ENCODE assay signal across 2 cellular contexts in the genomic region with DNA sequence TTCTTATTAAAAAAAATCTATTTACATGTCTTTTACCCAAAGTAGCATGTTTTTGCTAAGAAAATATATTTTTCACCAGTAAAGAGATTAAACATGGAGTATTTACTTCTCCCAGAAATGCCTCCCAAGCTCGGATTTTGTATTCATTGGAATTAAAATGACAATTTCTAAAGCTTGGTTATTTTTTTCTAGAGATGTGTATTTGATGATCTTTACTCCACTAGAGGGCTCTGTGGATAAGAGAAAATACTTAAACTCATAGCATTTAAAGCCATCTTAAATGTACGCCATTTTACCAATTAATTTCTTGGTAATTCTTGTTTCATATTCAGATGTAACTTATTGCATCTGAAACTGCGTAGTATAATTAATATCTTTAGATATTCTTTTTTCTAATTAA.
TF ChIP-seq lines count a peak whose summit lies in the region.

No MANE protein-coding gene starts in this region.

TF ChIP-seq in SK-N-SH, 30 proteins besides CTCF, POLR2A, EP300 and RAD21 (continued from another document):
- no peak for TF ChIP-seq ZBTB33 (IDR thresholded peaks at IDR 0.05; ENCODE audit: borderline replicate concordance, low read depth)
- TF ChIP-seq, protein P1, sequence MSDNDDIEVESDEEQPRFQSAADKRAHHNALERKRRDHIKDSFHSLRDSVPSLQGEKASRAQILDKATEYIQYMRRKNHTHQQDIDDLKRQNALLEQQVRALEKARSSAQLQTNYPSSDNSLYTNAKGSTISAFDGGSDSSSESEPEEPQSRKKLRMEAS (IDR thresholded peaks at IDR 0.05; ENCODE audit: low read depth) = no peak

TF ChIP-seq in SK-N-SH treated with all-trans-retinoic acid at 6 μM for 48 hours, 23 proteins besides CTCF, POLR2A, EP300 and RAD21 (continued from another document):
- TF ChIP-seq, protein P2, sequence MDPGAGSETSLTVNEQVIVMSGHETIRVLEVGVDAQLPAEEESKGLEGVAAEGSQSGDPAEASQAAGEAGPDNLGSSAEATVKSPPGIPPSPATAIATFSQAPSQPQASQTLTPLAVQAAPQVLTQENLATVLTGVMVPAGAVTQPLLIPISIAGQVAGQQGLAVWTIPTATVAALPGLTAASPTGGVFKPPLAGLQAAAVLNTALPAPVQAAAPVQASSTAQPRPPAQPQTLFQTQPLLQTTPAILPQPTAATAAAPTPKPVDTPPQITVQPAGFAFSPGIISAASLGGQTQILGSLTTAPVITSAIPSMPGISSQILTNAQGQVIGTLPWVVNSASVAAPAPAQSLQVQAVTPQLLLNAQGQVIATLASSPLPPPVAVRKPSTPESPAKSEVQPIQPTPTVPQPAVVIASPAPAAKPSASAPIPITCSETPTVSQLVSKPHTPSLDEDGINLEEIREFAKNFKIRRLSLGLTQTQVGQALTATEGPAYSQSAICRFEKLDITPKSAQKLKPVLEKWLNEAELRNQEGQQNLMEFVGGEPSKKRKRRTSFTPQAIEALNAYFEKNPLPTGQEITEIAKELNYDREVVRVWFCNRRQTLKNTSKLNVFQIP (CRISPR knock-in tag; IDR thresholded peaks at IDR 0.05; ENCODE audit: borderline replicate concordance, low read depth) = no peak
- TF ChIP-seq SNAI2 (CRISPR knock-in tag; IDR thresholded peaks at IDR 0.05) = no peak
- no peak for TF ChIP-seq ZFP30 (CRISPR knock-in tag; IDR thresholded peaks at IDR 0.05)
- no peak for TF ChIP-seq ARNTL (CRISPR knock-in tag; IDR thresholded peaks at IDR 0.05; ENCODE audit: borderline replicate concordance, low read depth)
- TF ChIP-seq, protein P3, sequence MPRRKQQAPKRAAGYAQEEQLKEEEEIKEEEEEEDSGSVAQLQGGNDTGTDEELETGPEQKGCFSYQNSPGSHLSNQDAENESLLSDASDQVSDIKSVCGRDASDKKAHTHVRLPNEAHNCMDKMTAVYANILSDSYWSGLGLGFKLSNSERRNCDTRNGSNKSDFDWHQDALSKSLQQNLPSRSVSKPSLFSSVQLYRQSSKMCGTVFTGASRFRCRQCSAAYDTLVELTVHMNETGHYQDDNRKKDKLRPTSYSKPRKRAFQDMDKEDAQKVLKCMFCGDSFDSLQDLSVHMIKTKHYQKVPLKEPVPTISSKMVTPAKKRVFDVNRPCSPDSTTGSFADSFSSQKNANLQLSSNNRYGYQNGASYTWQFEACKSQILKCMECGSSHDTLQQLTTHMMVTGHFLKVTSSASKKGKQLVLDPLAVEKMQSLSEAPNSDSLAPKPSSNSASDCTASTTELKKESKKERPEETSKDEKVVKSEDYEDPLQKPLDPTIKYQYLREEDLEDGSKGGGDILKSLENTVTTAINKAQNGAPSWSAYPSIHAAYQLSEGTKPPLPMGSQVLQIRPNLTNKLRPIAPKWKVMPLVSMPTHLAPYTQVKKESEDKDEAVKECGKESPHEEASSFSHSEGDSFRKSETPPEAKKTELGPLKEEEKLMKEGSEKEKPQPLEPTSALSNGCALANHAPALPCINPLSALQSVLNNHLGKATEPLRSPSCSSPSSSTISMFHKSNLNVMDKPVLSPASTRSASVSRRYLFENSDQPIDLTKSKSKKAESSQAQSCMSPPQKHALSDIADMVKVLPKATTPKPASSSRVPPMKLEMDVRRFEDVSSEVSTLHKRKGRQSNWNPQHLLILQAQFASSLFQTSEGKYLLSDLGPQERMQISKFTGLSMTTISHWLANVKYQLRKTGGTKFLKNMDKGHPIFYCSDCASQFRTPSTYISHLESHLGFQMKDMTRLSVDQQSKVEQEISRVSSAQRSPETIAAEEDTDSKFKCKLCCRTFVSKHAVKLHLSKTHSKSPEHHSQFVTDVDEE (CRISPR knock-in tag; IDR thresholded peaks at IDR 0.05) = no peak
- no peak for TF ChIP-seq ZNF8 (CRISPR knock-in tag; IDR thresholded peaks at IDR 0.05)
- TF ChIP-seq ZNF565 (CRISPR knock-in tag; conservative IDR thresholded peaks at IDR 0.05; ENCODE audit: low read depth) = no peak
